ENCODE assay signal across 21 cellular contexts in the genomic region with DNA sequence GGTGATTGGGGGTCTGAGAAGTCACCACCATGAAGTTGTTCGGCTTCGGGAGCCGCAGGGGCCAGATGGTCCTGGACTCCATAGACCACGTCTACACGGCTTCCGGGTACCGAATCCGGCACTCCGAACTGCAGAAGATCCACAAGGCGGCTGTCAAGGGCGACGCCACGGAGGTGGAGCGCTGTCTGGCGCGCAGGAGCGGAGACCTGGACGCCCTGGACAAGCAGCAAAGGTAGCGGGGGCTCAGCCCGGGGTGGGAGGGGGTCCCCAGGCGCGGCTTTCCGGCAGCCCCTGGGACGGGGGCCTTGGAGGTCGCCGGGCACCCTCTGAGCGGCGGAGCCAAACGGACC.
A peak's percentile ranks its signal among the peaks of the same experiment; 100 is the strongest.
DNase-seq lines count a peak whose midpoint lies in the region; ATAC-seq and TF ChIP-seq lines count a peak whose summit lies in the region.
"Had no signal": no experiment of that assay in that cellular context is flagged by ENCODE, and none has a peak within 500 bp of the region (broad histone marks: within the 10 kb centered on the region; RNA-seq: fewer than 3 reads in every experiment).

No MANE protein-coding gene starts in this region.

- no peaks in the 10 kb centered on the region for H3K9me3 Mint-ChIP-seq in activated CD4-positive, alpha-beta T cell treated with anti-CD3 and anti-CD28 coated beads, Interleukin-2, amount 10 ng/mL, durations not matched to agents 24 days and 14 days
- H3K9me3 Mint-ChIP-seq in CD4-positive, alpha-beta memory T cell: peaks cover 0 to 4% (median 0%) of the 10 kb centered on the region in 8 donors
- H3K9me3 Mint-ChIP-seq: activated naive CD8-positive, alpha-beta T cell treated with anti-CD3 and anti-CD28 coated beads, Interleukin-2, amount 10 ng/mL, durations not matched to agents 7 days and 5 days; activated T-helper 1 cell treated with anti-CD3 and anti-CD28 coated beads, Interleukin-12 subunit alpha, Interleukin-12 subunit beta, Interleukin-2, Interleukin-4 antibody, amounts not matched to agents 30 ng/mL and 10 ng/mL and 1 ng/mL, durations not matched to agents 14 hours and 24 hours and 36 hours had no signal

- H3K4me1 Mint-ChIP-seq in activated CD4-positive, alpha-beta T cell treated with anti-CD3 and anti-CD28 coated beads, Interleukin-2, amount 10 ng/mL, durations not matched to agents 24 days and 14 days: no peaks in the 10 kb centered on the region
- no peaks in the 10 kb centered on the region for H3K4me1 Mint-ChIP-seq in CD4-positive, alpha-beta memory T cell
- H3K4me1 Mint-ChIP-seq: activated naive CD8-positive, alpha-beta T cell treated with anti-CD3 and anti-CD28 coated beads, Interleukin-2, amount 10 ng/mL, durations not matched to agents 7 days and 5 days had no signal

- DNase-seq in activated CD4-positive, alpha-beta T cell treated with anti-CD3 and anti-CD28 coated beads, Interleukin-2, amount 10 ng/mL, durations not matched to agents 24 days and 14 days: peak; percentile 43
- no peak for DNase-seq in activated CD4-positive, alpha-beta T cell treated with anti-CD3 and anti-CD28 coated beads, Interleukin-2, amount 50 U/mL, for 4 hours
- peak; percentile 19 for DNase-seq in Jurkat, Clone E6-1 (ENCODE audit: low read depth, low spot score)
- DNase-seq in cerebellar cortex (ENCODE audit: low spot score) (peak; percentile 3), retinal pigment epithelial cell (ENCODE audit: low read depth) (no peak)
- DNase-seq in CD4-positive, alpha-beta memory T cell: no peak
- DNase-seq in effector CD8-positive, alpha-beta T cell (lab: John Stamatoyannopoulos, UW): no peak
- DNase-seq: activated naive CD8-positive, alpha-beta T cell treated with anti-CD3 and anti-CD28 coated beads, Interleukin-2, amount 10 ng/mL, durations not matched to agents 7 days and 5 days; brain microvascular endothelial cell; colonic mucosa; heart right ventricle; MG63; NCI-H1436 treated with DMSO at 0.1 percent for 48 hours; NCI-H2171 treated with DMSO at 0.1 percent for 48 hours; NCI-H774; PC-3; retina had no signal

- H3K36me3 Mint-ChIP-seq in activated CD4-positive, alpha-beta T cell treated with anti-CD3 and anti-CD28 coated beads, Interleukin-2, amount 10 ng/mL, durations not matched to agents 24 days and 14 days (ENCODE audit: low read depth): no peaks in the 10 kb centered on the region
- no peaks in the 10 kb centered on the region for H3K36me3 Mint-ChIP-seq in CD4-positive, alpha-beta memory T cell

- no peaks in the 10 kb centered on the region for H3K36me3 ChIP-seq in CD4-positive, alpha-beta memory T cell (ENCODE audit: insufficient read depth, low read length)
- H3K36me3 ChIP-seq: brain microvascular endothelial cell, colonic mucosa, heart right ventricle had no signal

- no peak overlapping the region for H3K27ac Mint-ChIP-seq in activated CD4-positive, alpha-beta T cell treated with anti-CD3 and anti-CD28 coated beads, Interleukin-2, amount 10 ng/mL, durations not matched to agents 24 days and 14 days
- H3K27ac Mint-ChIP-seq in CD4-positive, alpha-beta memory T cell: peak overlapping the region in 1 of 7 donors; percentile 97
- H3K27ac Mint-ChIP-seq: activated naive CD8-positive, alpha-beta T cell treated with anti-CD3 and anti-CD28 coated beads, Interleukin-2, amount 10 ng/mL, durations not matched to agents 7 days and 5 days; activated T-helper 1 cell treated with anti-CD3 and anti-CD28 coated beads, Interleukin-12 subunit alpha, Interleukin-12 subunit beta, Interleukin-2, Interleukin-4 antibody, amounts not matched to agents 30 ng/mL and 10 ng/mL and 1 ng/mL, durations not matched to agents 14 hours and 24 hours and 36 hours had no signal

- H3K4me3 ChIP-seq in Jurkat, Clone E6-1 (ENCODE audit: low read length): peak overlapping the region; percentile 62
- H3K4me3 ChIP-seq in retinal pigment epithelial cell (ENCODE audit: low read length): peak overlapping the region; percentile 54
- H3K4me3 ChIP-seq in CD4-positive, alpha-beta memory T cell (ENCODE audit: low read length in 2 of 2): no peak overlapping the region
- H3K4me3 ChIP-seq: A549; BLaER1 treated with 17β-estradiol and CSF1 and Interleukin-3, amounts not matched to agents 10 nM and 100 nM; colonic mucosa; heart right ventricle; MG63 had no signal

- no peak for ATAC-seq in GM19035 (IDR thresholded peaks at IDR 0.05; ENCODE audit: unreplicated experiment)
- ATAC-seq: A549, heart right ventricle, PC-3 had no signal

- no peak for TF ChIP-seq CTCF in retinal pigment epithelial cell (conservative IDR thresholded peaks at IDR 0.05; ENCODE audit: low read depth, low read length)

- CTCF ChIA-PET in CD4-positive, alpha-beta memory T cell (lab: Charles Lee; ENCODE audit: partially characterized antibody): no interaction called here

- POLR2A ChIA-PET in CD4-positive, alpha-beta memory T cell (lab: Charles Lee; ENCODE audit: partially characterized antibody): no interaction called here

- H3K27me3 ChIP-seq in CD4-positive, alpha-beta memory T cell (ENCODE audit: insufficient read depth, low read length): no peaks in the 10 kb centered on the region
- H3K27me3 ChIP-seq: BLaER1 treated with 17β-estradiol and CSF1 and Interleukin-3, amounts not matched to agents 10 nM and 100 nM; brain microvascular endothelial cell; colonic mucosa; heart right ventricle; MG63 had no signal

- no peaks in the 10 kb centered on the region for H3K9me3 ChIP-seq in CD4-positive, alpha-beta memory T cell (ENCODE audit: control insufficient read depth in 1 of 2, low read length in 2 of 2)
- H3K9me3 ChIP-seq: A549, colonic mucosa, MG63 had no signal

- no peaks in the 10 kb centered on the region for H3K27me3 Mint-ChIP-seq in activated CD4-positive, alpha-beta T cell treated with anti-CD3 and anti-CD28 coated beads, Interleukin-2, amount 10 ng/mL, durations not matched to agents 24 days and 14 days
- H3K27me3 Mint-ChIP-seq in CD4-positive, alpha-beta memory T cell: no peaks in the 10 kb centered on the region
- H3K27me3 Mint-ChIP-seq: activated naive CD8-positive, alpha-beta T cell treated with anti-CD3 and anti-CD28 coated beads, Interleukin-2, amount 10 ng/mL, durations not matched to agents 7 days and 5 days had no signal

- no peak overlapping the region for H3K4me3 Mint-ChIP-seq in activated CD4-positive, alpha-beta T cell treated with anti-CD3 and anti-CD28 coated beads, Interleukin-2, amount 10 ng/mL, durations not matched to agents 24 days and 14 days
- peak overlapping the region in 2 of 8 donors; percentile 21 to 97 for H3K4me3 Mint-ChIP-seq in CD4-positive, alpha-beta memory T cell
- H3K4me3 Mint-ChIP-seq: activated naive CD8-positive, alpha-beta T cell treated with anti-CD3 and anti-CD28 coated beads, Interleukin-2, amount 10 ng/mL, durations not matched to agents 7 days and 5 days; activated T-helper 1 cell treated with anti-CD3 and anti-CD28 coated beads, Interleukin-12 subunit alpha, Interleukin-12 subunit beta, Interleukin-2, Interleukin-4 antibody, amounts not matched to agents 30 ng/mL and 10 ng/mL and 1 ng/mL, durations not matched to agents 14 hours and 24 hours and 36 hours had no signal

- intact Hi-C loops in activated CD4-positive, alpha-beta T cell treated with anti-CD3 and anti-CD28 coated beads, Interleukin-2, amount 10 ng/mL, durations not matched to agents 24 days and 14 days (cut with micrococcal nuclease): no loop called here
- intact Hi-C loops in CD4-positive, alpha-beta memory T cell (cut with micrococcal nuclease): no loop called here

- no peak overlapping the region for H3K27ac ChIP-seq in CD4-positive, alpha-beta memory T cell (ENCODE audit: low read depth, low read length)
- H3K27ac ChIP-seq: A549; BLaER1 treated with 17β-estradiol and CSF1 and Interleukin-3, amounts not matched to agents 10 nM and 100 nM; brain microvascular endothelial cell; colonic mucosa; heart right ventricle had no signal

- H3K4me1 ChIP-seq in CD4-positive, alpha-beta memory T cell (ENCODE audit: insufficient read depth, low read length): no peaks in the 10 kb centered on the region
- H3K4me1 ChIP-seq: A549; BLaER1 treated with 17β-estradiol and CSF1 and Interleukin-3, amounts not matched to agents 10 nM and 100 nM; colonic mucosa; heart right ventricle had no signal

Comparison
In these comparisons a context has a peak if more than half of its experiments do, and no peak if none do; other contexts are left out.
1. DNase-seq: peak in activated CD4-positive, alpha-beta T cell treated with anti-CD3 and anti-CD28 coated beads, Interleukin-2, amount 10 ng/mL, durations not matched to agents 24 days and 14 days (single experiment), Jurkat, Clone E6-1 (single experiment) and cerebellar cortex (single experiment); none in activated CD4-positive, alpha-beta T cell treated with anti-CD3 and anti-CD28 coated beads, Interleukin-2, amount 50 U/mL, for 4 hours (0 of 2), retinal pigment epithelial cell (single experiment), CD4-positive, alpha-beta memory T cell (0 of 5) and effector CD8-positive, alpha-beta T cell (single experiment).
2. H3K4me3 ChIP-seq: peak in Jurkat, Clone E6-1 (single experiment) and retinal pigment epithelial cell (single experiment); none in CD4-positive, alpha-beta memory T cell (0 of 2).